Comparison of ENCODE assay signal across 1 cellular context in the genomic region with DNA sequence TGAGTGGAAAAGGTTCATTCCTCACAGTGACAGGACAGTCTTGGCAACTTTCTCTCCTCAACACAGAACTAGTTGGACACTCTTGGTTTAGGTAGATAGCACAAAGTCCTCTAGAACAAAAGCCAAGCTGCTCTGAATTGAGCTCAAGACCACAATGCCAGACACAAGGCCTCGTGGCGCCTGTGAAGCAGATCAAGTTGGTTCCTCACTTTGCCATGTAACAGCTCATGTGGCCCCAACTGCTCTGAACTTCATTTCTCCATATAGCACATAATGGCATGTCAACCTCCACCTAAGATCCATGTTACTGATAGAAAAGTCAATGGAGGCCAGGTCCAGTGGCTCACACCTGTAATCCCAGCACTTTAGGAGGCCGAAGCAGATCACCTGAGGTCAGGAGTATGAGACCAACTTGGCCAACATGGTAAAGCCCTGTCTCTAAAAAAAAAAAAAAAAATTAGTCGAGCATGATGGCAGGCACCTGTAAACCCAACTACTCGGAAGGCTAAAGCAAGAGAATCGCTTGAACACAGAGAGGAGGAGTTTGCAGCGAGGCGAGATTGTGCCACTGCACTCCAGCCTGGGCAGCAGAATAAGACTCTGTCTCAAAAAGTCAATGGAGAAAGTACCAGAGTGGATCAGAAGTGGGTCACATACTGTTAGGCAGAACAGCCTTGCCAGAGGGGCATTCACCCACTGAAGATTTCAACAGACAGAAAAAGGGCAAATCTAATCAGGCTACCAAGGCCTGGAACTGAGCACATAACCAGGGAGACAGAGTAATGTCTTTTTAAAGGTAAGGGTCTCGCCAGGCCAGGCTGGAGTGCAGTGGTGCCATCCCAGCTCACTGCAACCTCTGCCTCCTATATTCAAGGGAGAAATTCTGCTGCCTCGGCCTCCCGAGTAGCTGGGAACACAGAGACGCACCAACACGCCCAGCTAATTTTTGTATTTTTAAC.
TF ChIP-seq lines count a peak whose summit lies in the region.

No MANE protein-coding gene starts in this region.

TF ChIP-seq in GM12878, 131 proteins besides CTCF, POLR2A, EP300 and RAD21:
- no peak for TF ChIP-seq SREBF1 (IDR thresholded peaks at IDR 0.05; ENCODE audit: low read length)
- TF ChIP-seq JUNB (IDR thresholded peaks at IDR 0.05), result no peak
- TF ChIP-seq ZNF274 (IDR thresholded peaks at IDR 0.05; ENCODE audit: insufficient read depth, insufficient read length), result no peak
- no peak for TF ChIP-seq ATF2 (IDR thresholded peaks at IDR 0.05; ENCODE audit: low read length)
- TF ChIP-seq POLR2AphosphoS5 (IDR thresholded peaks at IDR 0.05; ENCODE audit: low read length), result peak; percentile 63; the same call in 1 of the 2 replicates
- TF ChIP-seq BACH1 (IDR thresholded peaks at IDR 0.05; ENCODE audit: borderline replicate concordance), result peak; percentile 28; the same call in 1 of the 2 replicates
- no peak for TF ChIP-seq MEF2B (IDR thresholded peaks at IDR 0.05; ENCODE audit: partially characterized antibody, poor library complexity, severe bottlenecking)
- TF ChIP-seq BMI1 (IDR thresholded peaks at IDR 0.05; ENCODE audit: borderline replicate concordance), result no peak
- TF ChIP-seq CBX3 (IDR thresholded peaks at IDR 0.05; ENCODE audit: borderline replicate concordance, low read depth), result no peak
- TF ChIP-seq HCFC1 (IDR thresholded peaks at IDR 0.05; ENCODE audit: low read length), result no peak
- no peak for TF ChIP-seq SIX5 (IDR thresholded peaks at IDR 0.05; ENCODE audit: low read depth, low read length, severe bottlenecking)
- no peak for TF ChIP-seq ZNF217 (IDR thresholded peaks at IDR 0.05)
